Comparison of ENCODE assay signal across 18 cellular contexts in genomic region chr4:139142097-139142496, GRCh38.
DNase-seq lines count a peak whose midpoint lies in the region; ATAC-seq, FAIRE-seq and TF ChIP-seq lines count a peak whose summit lies in the region.
"Had no signal": no experiment of that assay in that cellular context is flagged by ENCODE, and none has a peak within 500 bp of the region (broad histone marks: within the 10 kb centered on the region; RNA-seq: fewer than 3 reads in every experiment).

No MANE protein-coding gene starts in this region.

- DNase-seq in erythroblast (lab: John Stamatoyannopoulos, UW), result peak; percentile 20 to 45
- no peak for DNase-seq in urothelium cell line (ENCODE audit: low spot score)
- no peak for DNase-seq in NCI-H1436 treated with DMSO at 0.1 percent for 48 hours (lab: John Stamatoyannopoulos, UW)
- DNase-seq in activated naive CD8-positive, alpha-beta T cell treated with anti-CD3 and anti-CD28 coated beads, Interleukin-2, amount 50 U/mL, for 24 hours, result no peak
- no peak for DNase-seq in NCI-H1417 treated with DMSO at 0.1 percent for 48 hours (lab: John Stamatoyannopoulos, UW)
- DNase-seq: activated CD8-positive, alpha-beta memory T cell treated with anti-CD3 and anti-CD28 coated beads, Interleukin-2, amount 10 ng/mL, durations not matched to agents 7 days and 5 days; amygdala; foreskin fibroblast; NCI-H187; PC-9; T-helper 9 cell had no signal

- no peaks in the 10 kb centered on the region for H3K36me3 Mint-ChIP-seq in activated naive CD8-positive, alpha-beta T cell treated with anti-CD3 and anti-CD28 coated beads, Interleukin-2, amount 50 U/mL, for 24 hours (ENCODE audit: low read depth)

- no peak for TF ChIP-seq POLR2A in erythroblast (IDR thresholded peaks at IDR 0.05; ENCODE audit: low read length)

- no peaks in the 10 kb centered on the region for H3K27me3 Mint-ChIP-seq in activated naive CD8-positive, alpha-beta T cell treated with anti-CD3 and anti-CD28 coated beads, Interleukin-2, amount 50 U/mL, for 24 hours
- H3K27me3 Mint-ChIP-seq: activated CD8-positive, alpha-beta memory T cell treated with anti-CD3 and anti-CD28 coated beads, Interleukin-2, amount 10 ng/mL, durations not matched to agents 7 days and 5 days; natural killer cell treated with Interleukin-12 subunit alpha and Interleukin-12 subunit beta and Interleukin-15 and Interleukin-18, amount 100 ng/mL, for 72 hours had no signal

- H3K4me1 Mint-ChIP-seq in activated naive CD8-positive, alpha-beta T cell treated with anti-CD3 and anti-CD28 coated beads, Interleukin-2, amount 50 U/mL, for 24 hours, result peaks cover 20% of the 10 kb centered on the region

- no peaks in the 10 kb centered on the region for H3K9me3 Mint-ChIP-seq in activated naive CD8-positive, alpha-beta T cell treated with anti-CD3 and anti-CD28 coated beads, Interleukin-2, amount 50 U/mL, for 24 hours
- H3K9me3 Mint-ChIP-seq: natural killer cell treated with Interleukin-12 subunit alpha and Interleukin-12 subunit beta and Interleukin-15 and Interleukin-18, amount 100 ng/mL, for 72 hours had no signal

- no peak overlapping the region for H3K4me3 Mint-ChIP-seq in activated naive CD8-positive, alpha-beta T cell treated with anti-CD3 and anti-CD28 coated beads, Interleukin-2, amount 50 U/mL, for 24 hours
- H3K4me3 Mint-ChIP-seq: activated CD8-positive, alpha-beta memory T cell treated with anti-CD3 and anti-CD28 coated beads, Interleukin-2, amount 10 ng/mL, durations not matched to agents 7 days and 5 days; CD14-positive monocyte; natural killer cell treated with Interleukin-12 subunit alpha and Interleukin-12 subunit beta and Interleukin-15 and Interleukin-18, amount 100 ng/mL, for 72 hours had no signal

- no peak for FAIRE-seq in urothelium cell line (lab: Jason Lieb, UNC)
- FAIRE-seq: H1, islet of Langerhans had no signal

- ATAC-seq in GM18520 (IDR thresholded peaks at IDR 0.05; ENCODE audit: unreplicated experiment), result peak; percentile 73
- ATAC-seq in GM21529 (IDR thresholded peaks at IDR 0.05; ENCODE audit: unreplicated experiment), result peak; percentile 80
- ATAC-seq in HG03354 (IDR thresholded peaks at IDR 0.05; ENCODE audit: poor library complexity, severe bottlenecking, unreplicated experiment), result peak; percentile 72
- ATAC-seq in activated naive CD8-positive, alpha-beta T cell treated with anti-CD3 and anti-CD28 coated beads, Interleukin-2, amount 50 U/mL, for 24 hours, result no peak
- ATAC-seq: activated CD8-positive, alpha-beta memory T cell treated with anti-CD3 and anti-CD28 coated beads, Interleukin-2, amount 10 ng/mL, durations not matched to agents 7 days and 5 days; natural killer cell treated with Interleukin-12 subunit alpha and Interleukin-12 subunit beta and Interleukin-15 and Interleukin-18, amount 100 ng/mL, for 72 hours had no signal

- no peak overlapping the region for H3K27ac Mint-ChIP-seq in activated naive CD8-positive, alpha-beta T cell treated with anti-CD3 and anti-CD28 coated beads, Interleukin-2, amount 50 U/mL, for 24 hours
- H3K27ac Mint-ChIP-seq: activated CD8-positive, alpha-beta memory T cell treated with anti-CD3 and anti-CD28 coated beads, Interleukin-2, amount 10 ng/mL, durations not matched to agents 7 days and 5 days; natural killer cell treated with Interleukin-12 subunit alpha and Interleukin-12 subunit beta and Interleukin-15 and Interleukin-18, amount 100 ng/mL, for 72 hours had no signal

Comparison
In these comparisons a context has a peak if more than half of its experiments do, and no peak if none do; other contexts are left out.
1. DNase-seq: peak in erythroblast (2 of 2); none in urothelium cell line (single experiment), NCI-H1436 treated with DMSO at 0.1 percent for 48 hours (single experiment), activated naive CD8-positive, alpha-beta T cell treated with anti-CD3 and anti-CD28 coated beads, Interleukin-2, amount 50 U/mL, for 24 hours (single experiment) and NCI-H1417 treated with DMSO at 0.1 percent for 48 hours (single experiment).